ENCODE assay signal across 16 cellular contexts in genomic region chr3:37824954-37825328, GRCh38. TPM values are rescaled to one million over a fixed set of nuclear protein-coding genes. Genes with fewer than 3 reads are reported as not detected.
DNase-seq lines count a peak whose midpoint lies in the region; ATAC-seq and TF ChIP-seq lines count a peak whose summit lies in the region.
"Had no signal": no experiment of that assay in that cellular context is flagged by ENCODE, and none has a peak within 500 bp of the region (broad histone marks: within the 10 kb centered on the region; RNA-seq: fewer than 3 reads in every experiment).

No MANE protein-coding gene starts in this region.

- TF ChIP-seq POLR2A in esophagus squamous epithelium (IDR thresholded peaks at IDR 0.05) = no peak

- intact Hi-C loops in PC-3 (cut with micrococcal nuclease) = no loop called here
- intact Hi-C loops in esophagus squamous epithelium (cut with DNase I) = no loop called here

- POLR2A ChIA-PET in PC-3 (lab: Charles Lee; ENCODE audit: unreplicated experiment) = no interaction called here

- H3K9ac ChIP-seq in PC-3 (ENCODE audit: low read length) = no peak overlapping the region
- H3K9ac ChIP-seq: SK-N-SH had no signal

- H3K9me3 ChIP-seq in PC-3 (ENCODE audit: low read length) = no peaks in the 10 kb centered on the region; the same call in 1 of the 2 replicates
- H3K9me3 ChIP-seq in esophagus squamous epithelium = no peaks in the 10 kb centered on the region
- H3K9me3 ChIP-seq: SK-N-SH had no signal

- WGBS in esophagus squamous epithelium, 2 donors = 7 to 23% methylated on average over 1 of the region's 1 CpG

- H3K27me3 ChIP-seq in PC-3 (ENCODE audit: low read length) (peaks cover 64% of the 10 kb centered on the region), esophagus squamous epithelium (no peaks in the 10 kb centered on the region)

- H3K79me2 ChIP-seq in PC-3 (ENCODE audit: low read length) = no peaks in the 10 kb centered on the region

- H3K4me3 ChIP-seq in PC-3 (ENCODE audit: low read length) (no peak overlapping the region), esophagus squamous epithelium (no peak overlapping the region)
- H3K4me3 ChIP-seq: K562 had no signal

- CTCF ChIA-PET in PC-3 (lab: Charles Lee) = no interaction called here

- no peak overlapping the region for H3K27ac ChIP-seq in PC-3 (ENCODE audit: low read length)
- peak overlapping the region in 3 of 4 donors; percentile 58 to 70 (median 68) for H3K27ac ChIP-seq in esophagus squamous epithelium

- no peaks in the 10 kb centered on the region for H3K9me2 ChIP-seq in PC-3 (replicated peaks; ENCODE audit: low read length)
- H3K9me2 ChIP-seq: SK-N-SH had no signal

- TF ChIP-seq CTCF in PC-3 (conservative IDR thresholded peaks at IDR 0.05; ENCODE audit: low read depth, low read length) (no peak), esophagus squamous epithelium (IDR thresholded peaks at IDR 0.05) (no peak)

- ATAC-seq in PC-3 (no peak), HG02938 (IDR thresholded peaks at IDR 0.05; ENCODE audit: unreplicated experiment) (no peak)

- DNase-seq in NCI-H1417 (lab: John Stamatoyannopoulos, UW) = peak in 2 of 3 experiments; percentile 14 to 67
- no peak for DNase-seq in NCI-H1417 treated with DMSO at 0.1 percent for 48 hours (lab: John Stamatoyannopoulos, UW)
- DNase-seq in DMS53 treated with DMSO at 0.1 percent for 48 hours (lab: John Stamatoyannopoulos, UW; ENCODE audit: unreplicated experiment) = peak; percentile 23
- DNase-seq in PC-3 = peak; percentile 27
- no peak for DNase-seq in esophagus squamous epithelium (lab: John Stamatoyannopoulos, UW)
- DNase-seq in NCI-H187 (lab: John Stamatoyannopoulos, UW) = no peak
- no peak for DNase-seq in amygdala (lab: John Stamatoyannopoulos, UW)
- DNase-seq: 8988T; COR-L47; NCI-H1694 treated with DMSO at 0.1 percent for 48 hours; NK-92 treated with Interleukin-12 subunit alpha and Interleukin-12 subunit beta, amount 100 ng/mL, for 24 hours; SHP77 treated with DMSO at 0.1 percent for 48 hours; SK-N-SH had no signal

- H3K4me1 ChIP-seq in PC-3 (ENCODE audit: insufficient read depth, low read length) (no peaks in the 10 kb centered on the region; the same call in 1 of the 2 replicates), esophagus squamous epithelium (peaks cover 4 to 45% (median 10%) of the 10 kb centered on the region in 3 donors)

- no TSS peak for BruUV-seq in PC-3 (replicated peaks; lab: Mats Ljungman, UMichigan)

- H4K20me1 ChIP-seq in PC-3 (ENCODE audit: low read length) = no peaks in the 10 kb centered on the region

- H2AFZ ChIP-seq in PC-3 (ENCODE audit: low read length) = no peak overlapping the region

- no peak overlapping the region for H3K4me2 ChIP-seq in PC-3 (ENCODE audit: low read length)
- H3K4me2 ChIP-seq: SK-N-SH had no signal

- H3K36me3 ChIP-seq in PC-3 (ENCODE audit: low read depth, low read length) = no peaks in the 10 kb centered on the region
- H3K36me3 ChIP-seq in esophagus squamous epithelium = peaks cover 0 to 16% (median 0%) of the 10 kb centered on the region in 3 donors

- no peaks in the 10 kb centered on the region for H3F3A ChIP-seq in PC-3 (ENCODE audit: low read length, unreplicated experiment)

RNA-seq across cellular contexts. Expression of gene CTDSPL, which starts 36.7 kb away (rescaled TPM):
- total RNA-seq in PC-3 (2014; rRNA removed) (6.1 and 11.7 TPM in 2 replicates), esophagus squamous epithelium (10 to 100 TPM; 20.7 to 55.1 (median 30.8) TPM)
- total RNA-seq: B cell had no signal

Comparison
In these comparisons a context has a peak if more than half of its experiments do, and no peak if none do; other contexts are left out.
1. DNase-seq: peak in NCI-H1417 (2 of 3), DMS53 treated with DMSO at 0.1 percent for 48 hours (single experiment) and PC-3 (single experiment); none in NCI-H1417 treated with DMSO at 0.1 percent for 48 hours (single experiment), esophagus squamous epithelium (single experiment), NCI-H187 (0 of 2) and amygdala (0 of 56).